ENCODE assay signal across 8 cellular contexts in the genomic region with DNA sequence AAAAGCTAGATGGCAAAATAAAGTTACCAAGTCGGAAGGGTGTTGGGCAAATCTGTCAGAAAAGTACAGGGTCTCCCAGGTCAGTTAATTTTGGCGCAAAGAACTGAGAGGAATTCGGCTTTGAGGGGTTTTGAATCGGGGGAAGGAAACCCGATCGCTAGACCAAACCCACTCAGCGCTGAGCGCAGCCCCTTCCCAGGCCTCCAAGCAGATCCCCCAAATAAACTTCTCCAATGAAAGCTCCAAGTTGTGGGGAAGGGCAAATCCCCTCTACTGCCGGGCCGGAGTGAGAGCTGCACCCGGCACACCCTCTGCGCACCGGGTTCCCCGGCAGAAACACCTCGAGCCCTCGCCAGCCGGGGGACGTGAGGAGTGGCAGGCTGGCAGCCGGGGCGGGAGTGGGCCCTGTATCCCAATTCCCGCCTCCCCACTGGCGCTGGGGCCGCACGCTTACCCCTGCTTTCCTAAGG. TPM values are rescaled to one million over a fixed set of nuclear protein-coding genes. Genes with fewer than 3 reads are reported as not detected.
A peak's percentile ranks its signal among the peaks of the same experiment; 100 is the strongest.
DNase-seq lines count a peak whose midpoint lies in the region; ATAC-seq and TF ChIP-seq lines count a peak whose summit lies in the region.

No MANE protein-coding gene starts in this region.

- CTCF ChIA-PET in T-cell (lab: Charles Lee), result no interaction called here

- peak overlapping the region; percentile 61 for H3K4me3 ChIP-seq in epithelial cell of esophagus (ENCODE audit: low read length)

- H3K36me3 Mint-ChIP-seq in T-cell (no peaks in the 10 kb centered on the region), nephron (ENCODE audit: low read depth) (peaks cover 18% of the 10 kb centered on the region)

- peaks cover 7 to 16% (median 10%) of the 10 kb centered on the region in 3 donors for H3K4me1 Mint-ChIP-seq in T-cell
- peaks cover 32% of the 10 kb centered on the region for H3K4me1 Mint-ChIP-seq in nephron

- ATAC-seq in GM19043 (IDR thresholded peaks at IDR 0.05; ENCODE audit: low read depth, unreplicated experiment) (peak; percentile 2), HG03342 (IDR thresholded peaks at IDR 0.05; ENCODE audit: unreplicated experiment) (peak; percentile 13), T-cell (replicated peaks in 1 of 4) (peak; percentile 25 to 42 (median 34)), HG03469 (IDR thresholded peaks at IDR 0.05; ENCODE audit: unreplicated experiment) (no peak)

- DNase-seq in ACHN, result peak; percentile 54
- peak in 13 of 34 experiments; percentile 0 to 12 (median 5) for DNase-seq in T-cell
- DNase-seq in epithelial cell of esophagus (ENCODE audit: low read depth), result no peak
- DNase-seq in NCI-H1694 (lab: John Stamatoyannopoulos, UW), result no peak

- H3K4me3 Mint-ChIP-seq in T-cell, result peak overlapping the region; percentile 70 to 84 (median 81)
- H3K4me3 Mint-ChIP-seq in nephron, result peak overlapping the region; percentile 80 to 89 (median 89)

- H3K27ac Mint-ChIP-seq in T-cell, result no peak overlapping the region
- H3K27ac Mint-ChIP-seq in nephron, result peak overlapping the region; percentile 32 to 70 (median 47)

- POLR2A ChIA-PET in T-cell (lab: Charles Lee), result no interaction called here

- TF ChIP-seq CTCF in epithelial cell of esophagus (IDR thresholded peaks at IDR 0.05; ENCODE audit: insufficient read depth, low read depth, low read length, missing control alignments) (no peak), nephron (IDR thresholded peaks at IDR 0.05; ENCODE audit: unreplicated experiment in 3 of 3) (no peak)

- H3K27me3 Mint-ChIP-seq in T-cell (peaks cover 18 to 33% of the 10 kb centered on the region in 2 donors), nephron (ENCODE audit: low read depth) (no peaks in the 10 kb centered on the region)

- in situ Hi-C loops in ACHN (cut with HindIII; ENCODE audit: low pct_ligation_motif_present, low pct_unique_long_range_greater_than_20kb, low sequenced_read_pairs), result no loop called here

- H3K9me3 Mint-ChIP-seq in T-cell (no peaks in the 10 kb centered on the region), nephron (no peaks in the 10 kb centered on the region)

RNA-seq across cellular contexts. Expression of a gene that starts 0.4 kb away (rescaled TPM):
- total RNA-seq in T-cell, result under 1 TPM; 0.13 to 0.66 (median 0.58) TPM

Comparison
In these comparisons a context has a peak if more than half of its experiments do, and no peak if none do; other contexts are left out.
1. H3K27ac Mint-ChIP-seq: peak in nephron (3 of 3); none in T-cell (0 of 2).